In the genomic region with DNA sequence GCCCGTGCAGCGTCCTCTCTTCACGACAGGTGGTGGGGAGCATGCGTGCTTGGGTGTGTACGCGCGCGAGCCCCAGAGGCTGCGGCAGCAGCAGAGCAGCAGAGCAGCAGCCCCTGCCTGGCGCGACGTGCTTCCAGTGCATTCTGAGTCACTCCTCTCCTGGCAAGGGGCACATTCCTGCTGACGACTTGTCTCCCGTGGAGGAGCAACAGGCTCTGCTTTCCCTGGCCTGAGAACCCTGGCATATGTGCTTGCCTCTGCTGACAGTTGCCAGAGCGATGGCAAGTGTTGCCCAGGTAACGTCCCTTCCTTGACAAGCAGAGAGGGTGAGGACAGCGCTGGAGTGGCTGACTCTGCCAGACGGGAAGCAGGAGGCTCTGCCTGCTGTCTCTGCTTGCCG, we compare ENCODE assay signal across 8 cellular contexts.
DNase-seq lines count a peak whose midpoint lies in the region; TF ChIP-seq lines count a peak whose summit lies in the region.

No MANE protein-coding gene starts in this region.

- in situ Hi-C loops in GM13977 (cut with MboI; ENCODE audit: low pct_unique_long_range_greater_than_20kb, low sequenced_read_pairs, unreplicated experiment): no loop called here

- H3K4me3 Mint-ChIP-seq in CD14-positive monocyte: no peak overlapping the region

- H3K27ac Mint-ChIP-seq in CD14-positive monocyte: peak overlapping the region in 2 of 7 donors; percentile 36 to 41

- H3K9me3 Mint-ChIP-seq in CD14-positive monocyte: peaks cover 0 to 2% (median 0%) of the 10 kb centered on the region in 7 donors

- H3K4me3 ChIP-seq in epithelial cell of proximal tubule (ENCODE audit: low read depth, low read length): no peak overlapping the region

- peaks cover 13% of the 10 kb centered on the region for H3K4me1 Mint-ChIP-seq in CD14-positive monocyte

- peak; percentile 94 for DNase-seq in DMS53 (lab: John Stamatoyannopoulos, UW)
- peak; percentile 75 for DNase-seq in NCI-H226
- peak; percentile 78 for DNase-seq in epithelial cell of proximal tubule (ENCODE audit: low read depth)
- DNase-seq in non-pigmented ciliary epithelial cell (ENCODE audit: low read depth): peak; percentile 81
- DNase-seq in GM13977 (ENCODE audit: low spot score): no peak
- DNase-seq in stimulated activated CD4-positive, alpha-beta T cell treated with anti-CD3 and anti-CD28 coated beads, Interleukin-2, amount 100 ng/mL, for 24 hours: no peak
- no peak for DNase-seq in stimulated activated CD4-positive, alpha-beta T cell treated with anti-CD3 and anti-CD28 coated beads, Interleukin-2, amount 100 ng/mL, for 48 hours
- no peak for DNase-seq in CD14-positive monocyte (ENCODE audit: low spot score)

- H3K27me3 Mint-ChIP-seq in CD14-positive monocyte (ENCODE audit: low read depth in 3 of 3): peaks cover 0 to 3% (median 2%) of the 10 kb centered on the region in 3 donors

- intact Hi-C loops in CD14-positive monocyte (cut with micrococcal nuclease): no loop called here

- no peak for TF ChIP-seq CTCF in epithelial cell of proximal tubule (conservative IDR thresholded peaks at IDR 0.05; ENCODE audit: low read depth, low read length)
- no peak for TF ChIP-seq CTCF in GM13977 (IDR thresholded peaks at IDR 0.05; ENCODE audit: extremely low read depth, insufficient read depth, missing control alignments)
- TF ChIP-seq CTCF in CD14-positive monocyte (IDR thresholded peaks at IDR 0.05): no peak

- peaks cover 32 to 64% of the 10 kb centered on the region in 2 donors for H3K36me3 Mint-ChIP-seq in CD14-positive monocyte

Comparison
In these comparisons a context has a peak if more than half of its experiments do, and no peak if none do; other contexts are left out.
1. DNase-seq: peak in DMS53 (single experiment), NCI-H226 (single experiment), epithelial cell of proximal tubule (single experiment) and non-pigmented ciliary epithelial cell (single experiment); none in GM13977 (single experiment), stimulated activated CD4-positive, alpha-beta T cell treated with anti-CD3 and anti-CD28 coated beads, Interleukin-2, amount 100 ng/mL, for 24 hours (0 of 2), stimulated activated CD4-positive, alpha-beta T cell treated with anti-CD3 and anti-CD28 coated beads, Interleukin-2, amount 100 ng/mL, for 48 hours (0 of 2) and CD14-positive monocyte (single experiment).